1 cellular context compared by ENCODE assay signal in the genomic region with DNA sequence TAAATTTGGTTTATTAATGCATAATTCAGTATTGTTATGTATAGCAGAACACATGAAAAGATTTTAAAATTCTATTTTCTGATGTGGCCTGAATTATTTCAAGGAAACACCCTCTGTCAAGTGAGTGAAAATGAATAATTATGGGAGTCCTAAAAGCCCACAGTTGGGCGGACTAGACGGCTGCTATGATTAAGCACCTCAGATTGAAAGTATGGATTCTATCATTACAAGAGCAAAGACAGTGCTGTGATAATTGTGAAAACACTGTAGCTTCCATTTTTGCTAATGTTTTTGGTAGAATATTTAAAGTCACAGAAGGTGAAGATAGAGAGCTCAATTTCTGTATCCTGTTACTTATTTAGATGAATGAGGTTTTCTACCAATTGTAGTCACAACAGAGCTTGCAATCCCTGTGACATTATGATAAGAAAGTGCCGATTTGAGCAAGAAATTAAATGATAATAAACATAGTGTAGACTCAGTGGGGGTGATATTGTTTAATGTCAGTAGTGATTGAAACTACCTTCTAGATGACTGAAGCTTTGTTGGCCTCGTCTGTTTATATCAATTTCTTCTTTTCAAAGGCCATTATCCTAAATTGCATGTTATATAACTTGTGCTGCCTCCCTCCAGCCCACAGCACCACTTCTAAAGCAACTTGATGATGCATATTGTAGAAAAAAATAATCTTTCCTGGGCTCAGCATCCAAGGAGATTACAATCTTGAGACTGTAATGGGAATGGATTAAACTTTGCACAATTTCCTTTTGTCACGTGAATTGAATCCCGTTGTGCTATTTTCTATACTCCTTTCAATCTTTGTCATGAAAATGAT.
TF ChIP-seq lines count a peak whose summit lies in the region.

No MANE protein-coding gene starts in this region.

TF ChIP-seq in GM12878, 131 proteins besides CTCF, POLR2A, EP300 and RAD21:
- peak; percentile 35; the same call in 1 of the 2 replicates for TF ChIP-seq JUNB (IDR thresholded peaks at IDR 0.05)
- no peak for TF ChIP-seq CREM (IDR thresholded peaks at IDR 0.05; ENCODE audit: low read depth)
